8 cellular contexts compared by ENCODE assay signal in the genomic region with DNA sequence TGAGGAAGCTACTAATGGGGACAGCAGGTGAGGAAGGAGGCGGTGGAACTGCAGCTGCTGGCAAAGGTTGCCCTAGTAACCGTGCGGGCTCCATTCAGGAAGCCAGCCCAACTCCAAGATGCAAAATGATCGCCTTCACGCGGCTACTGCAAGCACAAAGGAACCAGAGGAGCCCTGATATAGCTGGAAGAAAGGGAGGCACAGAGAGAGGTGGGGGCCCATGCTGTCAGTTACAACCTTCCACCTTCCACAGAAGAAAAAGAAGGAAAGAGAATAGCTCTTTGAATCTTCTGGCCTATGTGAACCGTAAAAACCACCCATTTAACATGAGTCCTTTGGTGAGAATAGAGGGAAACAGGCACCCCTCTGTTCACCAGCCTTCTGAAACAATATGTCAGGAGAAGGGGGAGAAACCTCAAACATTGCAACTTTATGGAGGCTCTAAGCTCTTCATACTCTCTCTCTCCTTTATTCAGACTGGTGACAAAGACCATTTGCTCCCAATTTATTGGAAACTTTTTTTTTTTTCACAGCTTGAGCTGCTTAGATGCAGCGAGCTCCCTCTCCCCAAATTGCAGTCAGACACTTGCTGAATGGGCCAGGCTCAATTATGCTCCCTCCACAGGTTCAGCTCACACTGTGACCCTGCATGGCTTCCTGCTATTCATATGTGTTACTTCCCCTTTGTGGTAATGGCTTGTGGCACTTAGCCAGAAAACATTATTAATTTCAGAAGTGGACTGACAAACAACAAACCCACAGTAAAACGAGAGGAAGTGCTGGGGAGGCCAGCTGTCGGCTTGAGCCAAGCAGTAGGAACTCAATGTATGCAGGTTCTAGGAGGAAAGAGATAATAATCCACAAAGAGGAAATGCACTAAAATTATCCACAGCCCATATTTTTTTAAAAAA. TPM values are rescaled to one million over a fixed set of nuclear protein-coding genes. Genes with fewer than 3 reads are reported as not detected.
A peak's percentile ranks its signal among the peaks of the same experiment; 100 is the strongest.
DNase-seq lines count a peak whose midpoint lies in the region; ATAC-seq, FAIRE-seq and TF ChIP-seq lines count a peak whose summit lies in the region.

No MANE protein-coding gene starts in this region.

- peak overlapping the region; percentile 97 for H3K27ac Mint-ChIP-seq in Calu3 (ENCODE audit: unreplicated experiment)
- peak overlapping the region; percentile 31 for H3K27ac Mint-ChIP-seq in activated CD8-positive, alpha-beta T cell treated with anti-CD3 and anti-CD28 coated beads for 36 hours

- peaks cover 59% of the 10 kb centered on the region for H3K4me1 Mint-ChIP-seq in Calu3 (ENCODE audit: low read depth, unreplicated experiment)
- H3K4me1 Mint-ChIP-seq in activated CD8-positive, alpha-beta T cell treated with anti-CD3 and anti-CD28 coated beads for 36 hours (ENCODE audit: low read depth), result peaks cover 39% of the 10 kb centered on the region

- H3K27me3 Mint-ChIP-seq in Calu3 (ENCODE audit: unreplicated experiment), result no peaks in the 10 kb centered on the region
- peaks cover 24% of the 10 kb centered on the region for H3K27me3 Mint-ChIP-seq in activated CD8-positive, alpha-beta T cell treated with anti-CD3 and anti-CD28 coated beads for 36 hours

- H3K9me3 ChIP-seq in pancreas, result no peaks in the 10 kb centered on the region

- no peaks in the 10 kb centered on the region for H3K27me3 ChIP-seq in pancreas

- intact Hi-C loops in Calu3 (cut with micrococcal nuclease; ENCODE audit: unreplicated experiment), result loop anchor here (1.0 to 5.0 kb wide), 4 partner anchors 109 to 327 kb away; no protein-coding TSS in a partner anchor
- intact Hi-C loops in activated CD8-positive, alpha-beta T cell treated with anti-CD3 and anti-CD28 coated beads for 36 hours (cut with micrococcal nuclease), result loop anchor here (5.0 kb wide), 1 partner anchor 119 kb away; no protein-coding TSS in a partner anchor
- intact Hi-C loops in pancreas (cut with DNase I), result no loop called here

- FAIRE-seq in pancreas (lab: Jason Lieb, UNC), result no peak

- H3K4me3 Mint-ChIP-seq in Calu3 (ENCODE audit: low read depth, unreplicated experiment), result peak overlapping the region; percentile 90
- peak overlapping the region; percentile 58 for H3K4me3 Mint-ChIP-seq in activated CD8-positive, alpha-beta T cell treated with anti-CD3 and anti-CD28 coated beads for 36 hours

- DNase-seq in Calu3 (peak; percentile 63), NCI-H2227 (lab: John Stamatoyannopoulos, UW; ENCODE audit: unreplicated experiment) (peak; percentile 93), germinal center (ENCODE audit: low spot score) (peak; percentile 58), pancreas (peak in 4 of 6 donors; percentile 39 to 60 (median 51)), AG08396 (ENCODE audit: low spot score) (no peak)
- DNase-seq in activated CD8-positive, alpha-beta T cell treated with anti-CD3 and anti-CD28 coated beads for 36 hours, result peak; percentile 65

- H3K9me3 Mint-ChIP-seq in Calu3 (ENCODE audit: low read depth, unreplicated experiment), result no peaks in the 10 kb centered on the region
- H3K9me3 Mint-ChIP-seq in activated CD8-positive, alpha-beta T cell treated with anti-CD3 and anti-CD28 coated beads for 36 hours, result no peaks in the 10 kb centered on the region

- WGBS in pancreas, 2 donors, result 29 to 39% methylated on average over 10 of the region's 10 CpGs

- CTCF ChIA-PET in Calu3 (lab: Charles Lee), result interaction anchor here (0.6 to 1.7 kb wide), 7 partner anchors 18 to 210 kb away, joined by 3 to 5 read pairs (median 3); no protein-coding TSS in a partner anchor
- CTCF ChIA-PET in activated CD8-positive, alpha-beta T cell treated with anti-CD3 and anti-CD28 coated beads for 36 hours (lab: Charles Lee), result interaction anchor here (1.0 to 1.5 kb wide), 8 partner anchors 8 to 329 kb away, joined by 3 to 5 read pairs (median 4); no protein-coding TSS in a partner anchor

- BruUV-seq in Calu3 (replicated peaks; lab: Mats Ljungman, UMichigan), result no TSS peak

- no peaks in the 10 kb centered on the region for H3K36me3 ChIP-seq in pancreas

- peak overlapping the region; percentile 9 to 50 (median 34) for H3K27ac ChIP-seq in pancreas

- peaks cover 21 to 52% (median 49%) of the 10 kb centered on the region in 3 donors for H3K4me1 ChIP-seq in pancreas

- peak; percentile 99 for ATAC-seq in GM19328 (IDR thresholded peaks at IDR 0.05; ENCODE audit: unreplicated experiment)
- ATAC-seq in HG03175 (IDR thresholded peaks at IDR 0.05; ENCODE audit: unreplicated experiment), result peak; percentile 99
- peak; percentile 85 for ATAC-seq in activated CD8-positive, alpha-beta T cell treated with anti-CD3 and anti-CD28 coated beads for 36 hours
- ATAC-seq in pancreas, result peak; percentile 53 to 63 (median 60)

- TF ChIP-seq CTCF in Calu3 (IDR thresholded peaks at IDR 0.05; ENCODE audit: unreplicated experiment), result no peak
- TF ChIP-seq CTCF in activated CD8-positive, alpha-beta T cell treated with anti-CD3 and anti-CD28 coated beads for 36 hours (IDR thresholded peaks at IDR 0.05), result no peak
- TF ChIP-seq CTCF in pancreas (IDR thresholded peaks at IDR 0.05), result no peak

- H3K36me3 Mint-ChIP-seq in Calu3 (ENCODE audit: insufficient read depth, unreplicated experiment), result peaks cover 52% of the 10 kb centered on the region
- H3K36me3 Mint-ChIP-seq in activated CD8-positive, alpha-beta T cell treated with anti-CD3 and anti-CD28 coated beads for 36 hours (ENCODE audit: low read depth), result peaks cover 30% of the 10 kb centered on the region

- H3K4me3 ChIP-seq in pancreas, result peak overlapping the region in 1 of 4 donors; percentile 4

- POLR2A ChIA-PET in activated CD8-positive, alpha-beta T cell treated with anti-CD3 and anti-CD28 coated beads for 36 hours (lab: Charles Lee), result interaction anchor here (0.5 to 1.2 kb wide), 4 partner anchors 139 to 1324 kb away, joined by 3 read pairs; no protein-coding TSS in a partner anchor

RNA-seq across cellular contexts. Expression of gene DUSP6, which starts 6.2 kb away (rescaled TPM):
- total RNA-seq in Calu3 (2022), result 108 TPM in 2 replicates
- 10 to 100 TPM; 15.3 to 16.6 TPM for total RNA-seq in activated CD8-positive, alpha-beta T cell treated with anti-CD3 and anti-CD28 coated beads for 36 hours
- 10 to 100 TPM in 4 of 6 donors, 1 to 10 TPM in 2; 5.3 to 26.1 (median 15.3) TPM for total RNA-seq in pancreas
- polyA plus RNA-seq in pancreas, result 10 to 100 TPM in 1 of 2 donors, 1 to 10 TPM in 1; 7.0 to 13.1 TPM

Comparison
In these comparisons a context has a peak if more than half of its experiments do, and no peak if none do; other contexts are left out.
1. intact Hi-C loops: an anchor here in Calu3 (1.0 to 5.0 kb wide) and activated CD8-positive, alpha-beta T cell treated with anti-CD3 and anti-CD28 coated beads for 36 hours (5.0 kb wide); none called in pancreas.